Comparison of ENCODE assay signal across 27 cellular contexts in genomic region chr16:75458439-75458838, GRCh38. TPM values are rescaled to one million over a fixed set of nuclear protein-coding genes. Genes with fewer than 3 reads are reported as not detected.
DNase-seq lines count a peak whose midpoint lies in the region; ATAC-seq, FAIRE-seq and TF ChIP-seq lines count a peak whose summit lies in the region.
"Had no signal": no experiment of that assay in that cellular context is flagged by ENCODE, and none has a peak within 500 bp of the region (broad histone marks: within the 10 kb centered on the region; RNA-seq: fewer than 3 reads in every experiment).

No MANE protein-coding gene starts in this region.

- H3K4me3 Mint-ChIP-seq in T-helper 17 cell = no peak overlapping the region
- H3K4me3 Mint-ChIP-seq in central memory CD8-positive, alpha-beta T cell = no peak overlapping the region
- H3K4me3 Mint-ChIP-seq in activated CD4-positive, alpha-beta T cell treated with anti-CD3 and anti-CD28 coated beads, Interleukin-2, amount 10 ng/mL, durations not matched to agents 7 days and 5 days = no peak overlapping the region
- H3K4me3 Mint-ChIP-seq: CD8-positive, alpha-beta T cell had no signal

- H3K27ac Mint-ChIP-seq in T-helper 17 cell = peak overlapping the region; percentile 54
- H3K27ac Mint-ChIP-seq in central memory CD8-positive, alpha-beta T cell (ENCODE audit: low read depth) = peak overlapping the region; percentile 3
- no peak overlapping the region for H3K27ac Mint-ChIP-seq in activated CD4-positive, alpha-beta T cell treated with anti-CD3 and anti-CD28 coated beads, Interleukin-2, amount 10 ng/mL, durations not matched to agents 7 days and 5 days
- H3K27ac Mint-ChIP-seq: CD8-positive, alpha-beta T cell had no signal

- H3K9me3 Mint-ChIP-seq in central memory CD8-positive, alpha-beta T cell = no peaks in the 10 kb centered on the region
- H3K9me3 Mint-ChIP-seq in activated CD4-positive, alpha-beta T cell treated with anti-CD3 and anti-CD28 coated beads, Interleukin-2, amount 10 ng/mL, durations not matched to agents 7 days and 5 days = no peaks in the 10 kb centered on the region
- H3K9me3 Mint-ChIP-seq: CD8-positive, alpha-beta T cell had no signal

- no peak for DNase-seq in T-helper 17 cell
- no peak for DNase-seq in central memory CD8-positive, alpha-beta T cell (ENCODE audit: low spot score in 2 of 2)
- DNase-seq in left colon = peak in 1 of 2 donors; percentile 18
- DNase-seq in activated CD4-positive, alpha-beta T cell treated with anti-CD3 and anti-CD28 coated beads, Interleukin-2, amount 10 ng/mL, durations not matched to agents 7 days and 5 days = no peak
- DNase-seq in GM19239 (ENCODE audit: insufficient read length, low spot score) = no peak
- no peak for DNase-seq in lower lobe of right lung
- no peak for DNase-seq in NCI-H69 (lab: John Stamatoyannopoulos, UW)
- DNase-seq: C1 segment of cervical spinal cord; CD8-positive, alpha-beta T cell; DMS 273 treated with DMSO at 0.1 percent for 48 hours; DMS79; EL; GDM1; HCEC 1CT; IMR-90; KG1; MG63; NCI-H1105 treated with DMSO at 0.1 percent for 48 hours; NCI-H1930; NCI-H2107; NCI-H446 treated with DMSO at 0.1 percent for 48 hours; NCI-H526; Right ventricle myocardium superior; RPMI8226 had no signal

- H3K9me3 ChIP-seq in T-helper 17 cell (ENCODE audit: control insufficient read depth, low read length, poor library complexity, severe bottlenecking) (no peaks in the 10 kb centered on the region), lower lobe of right lung (no peaks in the 10 kb centered on the region)
- H3K9me3 ChIP-seq: A549, MG63 had no signal

- H3K27me3 Mint-ChIP-seq in T-helper 17 cell = no peaks in the 10 kb centered on the region
- H3K27me3 Mint-ChIP-seq in central memory CD8-positive, alpha-beta T cell = no peaks in the 10 kb centered on the region
- H3K27me3 Mint-ChIP-seq in activated CD4-positive, alpha-beta T cell treated with anti-CD3 and anti-CD28 coated beads, Interleukin-2, amount 10 ng/mL, durations not matched to agents 7 days and 5 days = no peaks in the 10 kb centered on the region

- no peak overlapping the region for H3K4me3 ChIP-seq in lower lobe of right lung
- H3K4me3 ChIP-seq: A549, GM12878, MG63 had no signal

- no peak for ATAC-seq in T-helper 17 cell
- no peak for ATAC-seq in central memory CD8-positive, alpha-beta T cell (replicated peaks; ENCODE audit: extremely low read depth, poor library complexity, severe bottlenecking)
- peak; percentile 54 for ATAC-seq in left colon
- ATAC-seq in lower lobe of right lung = no peak
- ATAC-seq: A549; CD8-positive, alpha-beta T cell; GM12878 had no signal

- peaks cover 19% of the 10 kb centered on the region for H3K4me1 ChIP-seq in lower lobe of right lung

- CTCF ChIA-PET in activated CD4-positive, alpha-beta T cell treated with anti-CD3 and anti-CD28 coated beads, Interleukin-2, amount 10 ng/mL, durations not matched to agents 7 days and 5 days (lab: Charles Lee) = interaction anchor here (1.0 to 1.9 kb wide), 3 partner anchors 13 to 27 kb away, joined by 3 to 6 read pairs (median 3); no protein-coding TSS in a partner anchor

- H3K36me3 ChIP-seq in lower lobe of right lung = no peaks in the 10 kb centered on the region
- H3K36me3 ChIP-seq: MG63 had no signal

- H3K4me1 Mint-ChIP-seq in T-helper 17 cell = peaks cover 64% of the 10 kb centered on the region
- peaks cover 80% of the 10 kb centered on the region for H3K4me1 Mint-ChIP-seq in central memory CD8-positive, alpha-beta T cell
- H3K4me1 Mint-ChIP-seq in activated CD4-positive, alpha-beta T cell treated with anti-CD3 and anti-CD28 coated beads, Interleukin-2, amount 10 ng/mL, durations not matched to agents 7 days and 5 days = peaks cover 49% of the 10 kb centered on the region

- H3K27ac ChIP-seq in lower lobe of right lung = no peak overlapping the region
- H3K27ac ChIP-seq: A549 had no signal

- intact Hi-C loops in left colon (cut with DNase I, micrococcal nuclease) = no loop called here
- intact Hi-C loops in lower lobe of right lung (cut with DNase I) = no loop called here

- no peak for FAIRE-seq in GM19239 (lab: Jason Lieb, UNC)
- FAIRE-seq: A549, GM12878, H1 had no signal

- TF ChIP-seq CTCF in lower lobe of right lung (IDR thresholded peaks at IDR 0.05) = no peak

- POLR2A ChIA-PET in activated CD4-positive, alpha-beta T cell treated with anti-CD3 and anti-CD28 coated beads, Interleukin-2, amount 10 ng/mL, durations not matched to agents 7 days and 5 days (lab: Charles Lee) = no interaction called here

- H3K27me3 ChIP-seq in lower lobe of right lung (ENCODE audit: low read depth) = no peaks in the 10 kb centered on the region
- H3K27me3 ChIP-seq: MG63 had no signal

- no peaks in the 10 kb centered on the region for H3K36me3 Mint-ChIP-seq in T-helper 17 cell (ENCODE audit: low read depth)
- H3K36me3 Mint-ChIP-seq in central memory CD8-positive, alpha-beta T cell (ENCODE audit: insufficient read depth) = peaks cover 11% of the 10 kb centered on the region
- H3K36me3 Mint-ChIP-seq in activated CD4-positive, alpha-beta T cell treated with anti-CD3 and anti-CD28 coated beads, Interleukin-2, amount 10 ng/mL, durations not matched to agents 7 days and 5 days (ENCODE audit: low read depth) = peaks cover 27% of the 10 kb centered on the region

RNA-seq across cellular contexts. Expression of gene TMEM170A, which starts 6.0 kb away (rescaled TPM):
- total RNA-seq in T-helper 17 cell (10 to 100 TPM; 39.7 to 46.5 TPM), left colon (10 to 100 TPM; 54.1 to 71.9 TPM), lower lobe of right lung (31.2 TPM)
- 10 to 100 TPM; 35.1 to 36.3 TPM for total RNA-seq in activated CD4-positive, alpha-beta T cell treated with anti-CD3 and anti-CD28 coated beads, Interleukin-2, amount 10 ng/mL, durations not matched to agents 7 days and 5 days

RNA-seq across cellular contexts. Expression of gene CFDP1, which starts 25.1 kb away (rescaled TPM):
- total RNA-seq in T-helper 17 cell = 10 to 100 TPM; 33.6 to 34.7 TPM
- 100 to 1,000 TPM in 1 of 2 donors, 10 to 100 TPM in 1; 79.8 to 117 TPM for total RNA-seq in left colon
- total RNA-seq in activated CD4-positive, alpha-beta T cell treated with anti-CD3 and anti-CD28 coated beads, Interleukin-2, amount 10 ng/mL, durations not matched to agents 7 days and 5 days = 10 to 100 TPM; 42.4 to 43.7 TPM
- 57.7 TPM for total RNA-seq in lower lobe of right lung

RNA-seq across cellular contexts. Expression of gene CHST6, which starts 36.8 kb away (rescaled TPM):
- total RNA-seq in T-helper 17 cell = not detected
- total RNA-seq in left colon = 1 to 10 TPM; 2.0 to 4.0 TPM
- not detected for total RNA-seq in activated CD4-positive, alpha-beta T cell treated with anti-CD3 and anti-CD28 coated beads, Interleukin-2, amount 10 ng/mL, durations not matched to agents 7 days and 5 days
- 2.5 TPM for total RNA-seq in lower lobe of right lung
- total RNA-seq: CD8-positive, alpha-beta T cell had no signal
